6 cellular contexts compared by ENCODE assay signal in the genomic region with DNA sequence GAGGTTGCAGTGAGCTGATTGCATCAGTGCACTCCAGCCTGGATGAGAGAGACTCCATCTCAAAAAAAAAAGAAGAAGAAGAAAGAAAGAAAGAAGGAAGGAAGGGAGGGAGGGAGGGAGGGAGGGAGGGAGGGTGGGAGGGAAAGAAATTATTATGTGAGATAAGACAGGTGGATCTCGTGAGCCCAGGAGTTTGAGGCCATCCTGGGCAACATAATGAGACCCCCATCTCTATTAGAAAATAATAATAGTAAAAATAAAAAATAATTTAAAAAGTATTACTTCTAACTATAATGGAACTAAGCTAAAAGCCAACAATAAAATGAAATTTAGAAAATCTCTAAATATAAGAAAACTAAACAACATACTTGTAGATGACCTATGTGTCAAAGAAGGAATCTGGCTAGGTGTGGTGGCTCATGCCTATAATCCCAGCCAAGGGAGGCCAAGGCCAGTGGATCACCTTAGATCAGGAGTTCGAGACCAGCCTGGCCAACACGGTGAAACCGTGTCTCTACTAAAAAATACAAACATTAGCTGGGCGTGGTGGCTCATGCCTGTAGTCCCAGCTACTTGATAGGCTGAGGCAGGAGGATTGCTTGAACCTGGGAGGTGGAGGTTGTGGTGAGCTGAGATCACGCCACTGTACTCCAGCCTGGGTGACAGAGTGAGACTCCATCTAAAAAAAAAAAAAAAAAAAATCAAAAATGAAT. TPM values are rescaled to one million over a fixed set of nuclear protein-coding genes. Genes with fewer than 3 reads are reported as not detected.
"Had no signal": no experiment of that assay in that cellular context is flagged by ENCODE, and none has a peak within 500 bp of the region (broad histone marks: within the 10 kb centered on the region; RNA-seq: fewer than 3 reads in every experiment).

No MANE protein-coding gene starts in this region.

RNA-seq across cellular contexts. Expression of gene LGALS7, which starts 12.4 kb away (rescaled TPM):
- total RNA-seq: M059J, PC-3, Peyer's patch, Right ventricle myocardium superior, SJSA1 had no signal
- polyA plus RNA-seq: SK-N-SH had no signal

RNA-seq across cellular contexts. Expression of gene CAPN12, which starts 16.7 kb away (rescaled TPM):
- total RNA-seq: Right ventricle myocardium superior, SJSA1 had no signal

RNA-seq across cellular contexts. Expression of gene LGALS7B, which starts 28.0 kb away (rescaled TPM):
- total RNA-seq: M059J, PC-3, Peyer's patch, Right ventricle myocardium superior, SJSA1 had no signal
- polyA plus RNA-seq: SK-N-SH had no signal

RNA-seq across cellular contexts. Expression of gene LGALS4, which starts 51.8 kb away (rescaled TPM):
- total RNA-seq: M059J, SJSA1 had no signal
